18 cellular contexts compared by ENCODE assay signal in the genomic region with DNA sequence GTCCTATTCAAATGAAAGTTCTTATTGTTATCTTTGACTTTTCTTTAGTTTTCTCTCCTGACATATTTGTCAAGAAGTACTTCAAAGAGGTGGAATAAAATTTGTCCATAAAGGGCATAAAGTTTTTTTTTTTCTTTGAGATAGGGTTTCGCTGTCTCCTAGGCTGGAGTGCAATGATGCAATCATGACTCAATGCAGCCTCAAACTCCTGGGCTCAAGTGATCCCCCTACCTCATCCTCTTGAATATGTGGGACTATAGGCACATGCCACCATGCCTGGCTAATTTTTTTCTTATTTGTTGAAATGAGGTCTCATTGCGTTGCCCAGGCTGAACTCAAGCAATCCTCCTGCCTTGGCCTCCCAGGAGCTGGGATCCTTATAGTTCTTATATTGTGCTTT. TPM values are rescaled to one million over a fixed set of nuclear protein-coding genes. Genes with fewer than 3 reads are reported as not detected.
DNase-seq lines count a peak whose midpoint lies in the region; ATAC-seq lines count a peak whose summit lies in the region.
"Had no signal": no experiment of that assay in that cellular context is flagged by ENCODE, and none has a peak within 500 bp of the region (broad histone marks: within the 10 kb centered on the region; RNA-seq: fewer than 3 reads in every experiment).

No MANE protein-coding gene starts in this region.

- H2AFZ ChIP-seq in ACC112 (ENCODE audit: low read length, unreplicated experiment): no peak overlapping the region

- H3K9me3 Mint-ChIP-seq in activated naive CD8-positive, alpha-beta T cell treated with anti-CD3 and anti-CD28 coated beads for 36 hours: no peaks in the 10 kb centered on the region

- no peaks in the 10 kb centered on the region for H3K27me3 Mint-ChIP-seq in activated naive CD8-positive, alpha-beta T cell treated with anti-CD3 and anti-CD28 coated beads for 36 hours
- H3K27me3 Mint-ChIP-seq: B cell had no signal

- peak overlapping the region; percentile 32 for H3K27ac ChIP-seq in ACC112 (ENCODE audit: low read depth, low read length)
- H3K27ac ChIP-seq: heart right ventricle, prostate gland, testis had no signal

- H3K4me3 Mint-ChIP-seq in activated naive CD8-positive, alpha-beta T cell treated with anti-CD3 and anti-CD28 coated beads for 36 hours: no peak overlapping the region
- H3K4me3 Mint-ChIP-seq: B cell had no signal

- peaks cover 42% of the 10 kb centered on the region for H3K36me3 Mint-ChIP-seq in activated naive CD8-positive, alpha-beta T cell treated with anti-CD3 and anti-CD28 coated beads for 36 hours

- no peak overlapping the region for H3K4me3 ChIP-seq in ACC112 (ENCODE audit: low read depth, low read length)
- H3K4me3 ChIP-seq: heart right ventricle, prostate gland, testis had no signal

- no peaks in the 10 kb centered on the region for H3K27me3 ChIP-seq in ACC112 (ENCODE audit: insufficient read depth, low read length)
- H3K27me3 ChIP-seq: heart right ventricle, testis had no signal

- H3K79me2 ChIP-seq in ACC112 (ENCODE audit: control insufficient read depth, insufficient read depth, low read length, unreplicated experiment): peaks cover 80% of the 10 kb centered on the region

- peaks cover 15% of the 10 kb centered on the region for H3K4me1 ChIP-seq in ACC112 (ENCODE audit: control insufficient read depth, insufficient read depth, low read length, unreplicated experiment)
- H3K4me1 ChIP-seq: prostate gland, testis had no signal

- peaks cover 31% of the 10 kb centered on the region for H3K4me1 Mint-ChIP-seq in activated naive CD8-positive, alpha-beta T cell treated with anti-CD3 and anti-CD28 coated beads for 36 hours

- H3K27ac Mint-ChIP-seq in activated naive CD8-positive, alpha-beta T cell treated with anti-CD3 and anti-CD28 coated beads for 36 hours: peak overlapping the region; percentile 46
- H3K27ac Mint-ChIP-seq: B cell had no signal

- peaks cover 62% of the 10 kb centered on the region for H3K36me3 ChIP-seq in ACC112 (ENCODE audit: insufficient read depth, low read length)
- H3K36me3 ChIP-seq: prostate gland had no signal

- DNase-seq in ELR (ENCODE audit: low read depth) (peak; percentile 60), fibroblast of peridontal ligament (ENCODE audit: extremely low read depth) (peak; percentile 56), NCI-H1930 (lab: John Stamatoyannopoulos, UW) (no peak), ecto neural progenitor cell (ENCODE audit: low spot score) (no peak), SW480 (ENCODE audit: low spot score) (no peak)
- no peak for DNase-seq in activated naive CD8-positive, alpha-beta T cell treated with anti-CD3 and anti-CD28 coated beads for 36 hours
- DNase-seq: activated gamma-delta T cell, DMS53, H7, heart right ventricle, left colon, NCI-H2107, testis had no signal

- no peak for ATAC-seq in GM19324 (IDR thresholded peaks at IDR 0.05; ENCODE audit: low FRiP score, unreplicated experiment)
- ATAC-seq: heart right ventricle, left colon, Right ventricle myocardium inferior had no signal

RNA-seq across cellular contexts. Expression of a gene that starts 11.4 kb away (rescaled TPM):
- 100 to 1,000 TPM; 142 to 144 TPM for total RNA-seq in activated naive CD8-positive, alpha-beta T cell treated with anti-CD3 and anti-CD28 coated beads for 36 hours

RNA-seq across cellular contexts. Expression of a gene that starts 12.7 kb away (rescaled TPM):
- total RNA-seq in activated naive CD8-positive, alpha-beta T cell treated with anti-CD3 and anti-CD28 coated beads for 36 hours: 10 to 100 TPM; 28.5 to 29.6 TPM

Comparison
In these comparisons a context has a peak if more than half of its experiments do, and no peak if none do; other contexts are left out.
1. DNase-seq: peak in ELR (single experiment) and fibroblast of peridontal ligament (single experiment); none in activated naive CD8-positive, alpha-beta T cell treated with anti-CD3 and anti-CD28 coated beads for 36 hours (single experiment), NCI-H1930 (0 of 2), ecto neural progenitor cell (single experiment) and SW480 (single experiment).